ENCODE assay signal across 22 cellular contexts in the genomic region with DNA sequence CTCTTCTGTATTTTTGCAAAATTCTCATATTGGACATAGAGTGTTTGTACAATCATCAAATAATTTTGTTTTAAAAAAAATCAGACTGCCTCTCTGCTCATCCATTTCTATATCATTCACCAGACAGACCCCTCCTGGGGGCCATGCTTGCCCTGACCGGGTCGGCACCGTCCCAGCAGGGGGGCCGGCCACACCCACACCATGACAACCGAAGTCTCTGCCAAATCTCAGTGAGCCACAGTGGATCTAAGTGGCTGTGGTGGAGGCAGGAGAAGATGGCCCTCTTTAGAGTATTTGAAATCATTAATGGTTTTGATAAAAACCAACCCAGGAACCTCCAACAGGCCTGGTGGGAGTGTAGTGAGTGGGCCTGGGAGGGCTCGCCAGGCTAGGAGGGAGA.
"Had no signal": no experiment of that assay in that cellular context is flagged by ENCODE, and none has a peak within 500 bp of the region (broad histone marks: within the 10 kb centered on the region; RNA-seq: fewer than 3 reads in every experiment).

No MANE protein-coding gene starts in this region.

- H3K36me3 Mint-ChIP-seq: immature natural killer cell; stimulated activated effector memory CD8-positive, alpha-beta T cell treated with anti-CD3 and anti-CD28 coated beads, Interleukin-12 subunit alpha, Interleukin-12 subunit beta, amount 100 ng/mL, for 72 hours had no signal

- FAIRE-seq: endometrium, frontal cortex, pancreas had no signal

- H3K27ac Mint-ChIP-seq: effector memory CD8-positive, alpha-beta T cell; immature natural killer cell; naive thymus-derived CD8-positive, alpha-beta T cell; progenitor cell of endocrine pancreas; stimulated activated effector memory CD8-positive, alpha-beta T cell treated with anti-CD3 and anti-CD28 coated beads, Interleukin-12 subunit alpha, Interleukin-12 subunit beta, amount 100 ng/mL, for 72 hours had no signal

- H3K27ac ChIP-seq: coronary artery, neutrophil, pancreas, thoracic aorta, tibial nerve, upper lobe of left lung, uterus had no signal

- H3K36me3 ChIP-seq: neutrophil, pancreas, thoracic aorta, tibial nerve, upper lobe of left lung, uterus had no signal

- H3K9me3 ChIP-seq: neutrophil, pancreas, uterus had no signal

- DNase-seq: dermis blood vessel endothelial cell; effector memory CD8-positive, alpha-beta T cell; hypothalamus; immature natural killer cell; islet precursor cell; midbrain; stimulated activated CD4-positive, alpha-beta T cell treated with anti-CD3 and anti-CD28 coated beads, Interleukin-2, amount 100 ng/mL, for 24 hours; stimulated activated CD4-positive, alpha-beta T cell treated with anti-CD3 and anti-CD28 coated beads, Interleukin-4, amount 100 ng/mL, for 24 hours; stimulated activated naive CD4-positive, alpha-beta T cell treated with Interleukin-2 at 50 U/mL for 16 hours; uterus had no signal

- H3K4me3 ChIP-seq: coronary artery, pancreas, smooth muscle cell, thoracic aorta, tibial nerve, upper lobe of left lung, uterus had no signal

- H3K4me3 Mint-ChIP-seq: effector memory CD8-positive, alpha-beta T cell; immature natural killer cell; naive thymus-derived CD8-positive, alpha-beta T cell; stimulated activated effector memory CD8-positive, alpha-beta T cell treated with anti-CD3 and anti-CD28 coated beads, Interleukin-12 subunit alpha, Interleukin-12 subunit beta, amount 100 ng/mL, for 72 hours had no signal

- H3K4me1 Mint-ChIP-seq: immature natural killer cell; stimulated activated effector memory CD8-positive, alpha-beta T cell treated with anti-CD3 and anti-CD28 coated beads, Interleukin-12 subunit alpha, Interleukin-12 subunit beta, amount 100 ng/mL, for 72 hours had no signal

- H3K27me3 ChIP-seq: uterus had no signal

- H3K4me2 ChIP-seq: smooth muscle cell had no signal

- H3K4me1 ChIP-seq: pancreas, tibial nerve, upper lobe of left lung, uterus had no signal
